17 cellular contexts compared by ENCODE assay signal in the genomic region with DNA sequence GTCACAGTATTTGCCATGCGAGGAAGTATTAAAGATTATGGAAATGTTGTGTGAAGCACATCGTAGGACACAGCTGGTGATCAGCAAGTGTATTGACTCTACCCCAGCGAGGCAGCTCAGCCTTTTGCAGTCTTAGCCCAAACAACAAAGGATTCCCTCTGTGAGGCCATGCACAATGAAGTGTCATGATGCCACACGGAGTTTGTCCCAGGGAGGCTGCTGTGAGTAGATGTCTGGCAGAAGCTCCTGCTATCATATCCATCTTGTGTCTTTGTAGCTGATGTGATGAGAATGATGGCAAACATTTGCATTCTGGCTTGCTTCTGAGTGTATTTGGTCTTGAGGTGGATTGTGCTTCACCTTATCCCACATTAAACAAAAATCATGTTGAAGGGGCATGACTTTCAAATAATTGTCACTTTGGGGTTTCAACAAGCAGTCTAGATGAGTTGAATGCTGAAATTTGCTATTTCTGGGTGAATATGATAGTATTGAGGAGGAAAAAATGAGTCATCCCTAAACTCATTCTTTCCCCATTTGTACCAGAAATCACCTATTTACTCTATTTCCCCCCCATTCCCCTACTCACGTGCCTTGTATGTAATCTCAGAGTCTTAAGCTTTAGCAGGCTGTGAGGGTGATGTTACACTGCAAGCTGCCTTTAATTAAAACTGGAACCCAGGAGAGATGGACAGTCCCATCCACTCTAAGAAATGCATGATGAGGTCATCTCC.
DNase-seq lines count a peak whose midpoint lies in the region; ATAC-seq, FAIRE-seq and TF ChIP-seq lines count a peak whose summit lies in the region.
"Had no signal": no experiment of that assay in that cellular context is flagged by ENCODE, and none has a peak within 500 bp of the region (broad histone marks: within the 10 kb centered on the region; RNA-seq: fewer than 3 reads in every experiment).

No MANE protein-coding gene starts in this region.

- no peaks in the 10 kb centered on the region for H3K36me3 ChIP-seq in astrocyte (ENCODE audit: insufficient read depth, low read length)

- H3K27ac ChIP-seq in astrocyte (ENCODE audit: low read depth, low read length), result peak overlapping the region; percentile 72
- H3K27ac ChIP-seq: PC-9 had no signal

- no peaks in the 10 kb centered on the region for H3K27me3 ChIP-seq in astrocyte (ENCODE audit: insufficient read depth, low read length)

- intact Hi-C loops in activated CD4-positive, alpha-beta T cell treated with anti-CD3 and anti-CD28 coated beads for 36 hours (cut with DNase I, micrococcal nuclease), result no loop called here

- FAIRE-seq in astrocyte (lab: Jason Lieb, UNC), result no peak
- FAIRE-seq: A204.1, colon, K562 had no signal

- H4K20me1 ChIP-seq in astrocyte (ENCODE audit: insufficient read depth, low read length), result no peaks in the 10 kb centered on the region

- no peak for TF ChIP-seq CTCF in astrocyte (IDR thresholded peaks at IDR 0.05; ENCODE audit: insufficient read depth, low read depth, low read length)
- TF ChIP-seq CTCF in neural crest cell (conservative IDR thresholded peaks at IDR 0.05), result no peak

- H3K9me3 ChIP-seq in astrocyte (ENCODE audit: insufficient read depth, low read depth, low read length), result no peaks in the 10 kb centered on the region

- H3K9me3 Mint-ChIP-seq in activated CD4-positive, alpha-beta T cell treated with anti-CD3 and anti-CD28 coated beads for 36 hours (ENCODE audit: low read depth), result no peaks in the 10 kb centered on the region
- no peaks in the 10 kb centered on the region for H3K9me3 Mint-ChIP-seq in astrocyte (ENCODE audit: unreplicated experiment)
- peaks cover 9% of the 10 kb centered on the region for H3K9me3 Mint-ChIP-seq in neural crest cell

- POLR2A ChIA-PET in activated CD4-positive, alpha-beta T cell treated with anti-CD3 and anti-CD28 coated beads for 36 hours (lab: Charles Lee), result no interaction called here
- POLR2A ChIA-PET in HEK293T (lab: Yijun Ruan, JAX), result no interaction called here

- H3K27me3 Mint-ChIP-seq in activated CD4-positive, alpha-beta T cell treated with anti-CD3 and anti-CD28 coated beads for 36 hours, result no peaks in the 10 kb centered on the region
- no peaks in the 10 kb centered on the region for H3K27me3 Mint-ChIP-seq in astrocyte (ENCODE audit: low read depth, unreplicated experiment)
- H3K27me3 Mint-ChIP-seq in neural crest cell (ENCODE audit: low read depth), result no peaks in the 10 kb centered on the region
- H3K27me3 Mint-ChIP-seq: CD4-positive, CD25-positive, alpha-beta regulatory T cell had no signal

- H3K4me3 Mint-ChIP-seq in activated CD4-positive, alpha-beta T cell treated with anti-CD3 and anti-CD28 coated beads for 36 hours, result no peak overlapping the region
- H3K4me3 Mint-ChIP-seq in astrocyte (ENCODE audit: unreplicated experiment) (no peak overlapping the region), neural crest cell (no peak overlapping the region)
- H3K4me3 Mint-ChIP-seq: CD4-positive, CD25-positive, alpha-beta regulatory T cell had no signal

- no peaks in the 10 kb centered on the region for H3K36me3 Mint-ChIP-seq in activated CD4-positive, alpha-beta T cell treated with anti-CD3 and anti-CD28 coated beads for 36 hours (ENCODE audit: low read depth)
- H3K36me3 Mint-ChIP-seq in astrocyte (ENCODE audit: low read depth, unreplicated experiment) (no peaks in the 10 kb centered on the region), neural crest cell (ENCODE audit: low read depth) (no peaks in the 10 kb centered on the region)
- H3K36me3 Mint-ChIP-seq: CD4-positive, CD25-positive, alpha-beta regulatory T cell had no signal

- no peaks in the 10 kb centered on the region for H3K79me2 ChIP-seq in astrocyte (ENCODE audit: insufficient read depth, low read length)

- ATAC-seq in activated CD4-positive, alpha-beta T cell treated with anti-CD3 and anti-CD28 coated beads for 36 hours, result peak; percentile 85
- ATAC-seq in HG02852 (IDR thresholded peaks at IDR 0.05; ENCODE audit: unreplicated experiment) (peak; percentile 50), GM21381 (IDR thresholded peaks at IDR 0.05; ENCODE audit: unreplicated experiment) (no peak)
- ATAC-seq: K562 had no signal

- H3K4me2 ChIP-seq in astrocyte (ENCODE audit: low read length), result no peak overlapping the region
- H3K4me2 ChIP-seq: PC-9 had no signal

- DNase-seq in activated CD4-positive, alpha-beta T cell treated with anti-CD3 and anti-CD28 coated beads for 36 hours, result no peak
- DNase-seq in activated CD4-positive, alpha-beta T cell treated with anti-CD3 and anti-CD28 coated beads for 4 hours, result no peak
- DNase-seq in astrocyte (ENCODE audit: low read depth) (peak; percentile 37), neural crest cell (ENCODE audit: low read depth, low spot score) (no peak), HEK293T (ENCODE audit: extremely low spot score) (no peak), NCI-H446 treated with DMSO at 0.1 percent for 48 hours (lab: John Stamatoyannopoulos, UW) (no peak)
- DNase-seq: activated CD8-positive, alpha-beta memory T cell treated with anti-CD3 and anti-CD28 coated beads, Interleukin-2, amount 50 U/mL, for 4 hours; CD4-positive, CD25-positive, alpha-beta regulatory T cell; DND-41; HCEC 1CT; NCI-H1436; PC-9 had no signal

- CTCF ChIA-PET in activated CD4-positive, alpha-beta T cell treated with anti-CD3 and anti-CD28 coated beads for 36 hours (lab: Charles Lee), result interaction anchor here (1.1 kb wide), 1 partner anchor 13 kb away, joined by 3 read pairs; no protein-coding TSS in a partner anchor
- CTCF ChIA-PET in HEK293T (lab: Yijun Ruan, JAX), result no interaction called here

- H3K4me3 ChIP-seq in astrocyte (ENCODE audit: insufficient read depth, low read depth, low read length), result no peak overlapping the region
- H3K4me3 ChIP-seq: K562, PC-9 had no signal

- H3K27ac Mint-ChIP-seq in activated CD4-positive, alpha-beta T cell treated with anti-CD3 and anti-CD28 coated beads for 36 hours, result peak overlapping the region; percentile 25
- H3K27ac Mint-ChIP-seq in astrocyte (ENCODE audit: unreplicated experiment) (peak overlapping the region; percentile 98), neural crest cell (ENCODE audit: unreplicated experiment) (peak overlapping the region; percentile 39)
- H3K27ac Mint-ChIP-seq: CD4-positive, CD25-positive, alpha-beta regulatory T cell had no signal

- peaks cover 10% of the 10 kb centered on the region for H3K4me1 Mint-ChIP-seq in activated CD4-positive, alpha-beta T cell treated with anti-CD3 and anti-CD28 coated beads for 36 hours
- peaks cover 29% of the 10 kb centered on the region for H3K4me1 Mint-ChIP-seq in astrocyte (ENCODE audit: low read depth, unreplicated experiment)
- peaks cover 21% of the 10 kb centered on the region for H3K4me1 Mint-ChIP-seq in neural crest cell
- H3K4me1 Mint-ChIP-seq: CD4-positive, CD25-positive, alpha-beta regulatory T cell had no signal

- peaks cover 19% of the 10 kb centered on the region for H3K4me1 ChIP-seq in astrocyte (ENCODE audit: insufficient read depth, low read length)

- H2AFZ ChIP-seq in astrocyte (ENCODE audit: low read depth, low read length), result no peak overlapping the region
- H2AFZ ChIP-seq: PC-9 had no signal

- no peak overlapping the region for H3K9ac ChIP-seq in astrocyte (ENCODE audit: low read length)

TF ChIP-seq in HEK293T, 16 proteins besides CTCF, POLR2A, EP300 and RAD21:
- TF ChIP-seq HDGF (IDR thresholded peaks at IDR 0.05; ENCODE audit: borderline replicate concordance), result no peak
- TF ChIP-seq SUZ12 (IDR thresholded peaks at IDR 0.05), result no peak
- no peak for TF ChIP-seq LEF1 (IDR thresholded peaks at IDR 0.05; ENCODE audit: borderline replicate concordance)
- no peak for TF ChIP-seq BHLHE40 (IDR thresholded peaks at IDR 0.05; ENCODE audit: borderline replicate concordance)
- TF ChIP-seq FOXM1 (IDR thresholded peaks at IDR 0.05; ENCODE audit: borderline replicate concordance), result no peak
- no peak for TF ChIP-seq ELF4 (IDR thresholded peaks at IDR 0.05)
- TF ChIP-seq SP1 (IDR thresholded peaks at IDR 0.05), result no peak
- no peak for TF ChIP-seq TARDBP (IDR thresholded peaks at IDR 0.05)
- TF ChIP-seq FOXA1 (IDR thresholded peaks at IDR 0.05), result no peak
- TF ChIP-seq NFRKB (IDR thresholded peaks at IDR 0.05), result no peak
- TF ChIP-seq ARNT (IDR thresholded peaks at IDR 0.05), result no peak
- TF ChIP-seq FOXK2 (IDR thresholded peaks at IDR 0.05), result no peak
- no peak for TF ChIP-seq L3MBTL2 (conservative IDR thresholded peaks at IDR 0.05)
- TF ChIP-seq, protein P1, sequence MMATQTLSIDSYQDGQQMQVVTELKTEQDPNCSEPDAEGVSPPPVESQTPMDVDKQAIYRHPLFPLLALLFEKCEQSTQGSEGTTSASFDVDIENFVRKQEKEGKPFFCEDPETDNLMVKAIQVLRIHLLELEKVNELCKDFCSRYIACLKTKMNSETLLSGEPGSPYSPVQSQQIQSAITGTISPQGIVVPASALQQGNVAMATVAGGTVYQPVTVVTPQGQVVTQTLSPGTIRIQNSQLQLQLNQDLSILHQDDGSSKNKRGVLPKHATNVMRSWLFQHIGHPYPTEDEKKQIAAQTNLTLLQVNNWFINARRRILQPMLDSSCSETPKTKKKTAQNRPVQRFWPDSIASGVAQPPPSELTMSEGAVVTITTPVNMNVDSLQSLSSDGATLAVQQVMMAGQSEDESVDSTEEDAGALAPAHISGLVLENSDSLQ (IDR thresholded peaks at IDR 0.05), result no peak
- no peak for TF ChIP-seq ZNF384 (IDR thresholded peaks at IDR 0.05)
- TF ChIP-seq CTBP1 (IDR thresholded peaks at IDR 0.05; ENCODE audit: borderline replicate concordance), result no peak
TF ChIP-seq in HEK293T: peak in this region for 0.

Comparison
In these comparisons a context has a peak if more than half of its experiments do, and no peak if none do; other contexts are left out.
1. H3K27ac Mint-ChIP-seq: peak in every context shown above with its lines; median percentile 98 in astrocyte; 39 in neural crest cell; 25 in activated CD4-positive, alpha-beta T cell treated with anti-CD3 and anti-CD28 coated beads for 36 hours.